In the genomic region with DNA sequence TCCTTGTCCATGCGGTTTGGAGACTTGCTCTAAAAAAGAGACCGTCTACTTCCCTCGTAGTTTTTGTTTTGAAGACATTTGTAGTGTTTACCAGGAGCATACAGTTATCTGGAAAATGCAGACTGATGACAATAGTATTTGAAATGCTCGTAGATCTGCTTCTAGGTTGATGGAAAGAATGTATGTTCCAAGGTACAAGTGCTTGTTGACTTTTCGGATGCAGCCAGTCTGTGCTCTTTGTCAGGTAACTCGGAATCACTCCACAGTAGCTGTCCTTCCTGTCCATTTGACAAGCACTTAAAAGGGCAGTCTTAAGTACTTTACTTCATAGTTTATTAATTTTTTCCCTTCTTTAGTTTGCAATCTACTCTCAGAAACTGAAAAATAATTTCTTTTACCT, we compare ENCODE assay signal across 1 cellular context.
A peak's percentile ranks its signal among the peaks of the same experiment; 100 is the strongest.
TF ChIP-seq lines count a peak whose summit lies in the region.

No MANE protein-coding gene starts in this region.

TF ChIP-seq in HepG2, 621 proteins besides CTCF, POLR2A, EP300 and RAD21 (continued from another document and continues in another):
- TF ChIP-seq, protein P1, sequence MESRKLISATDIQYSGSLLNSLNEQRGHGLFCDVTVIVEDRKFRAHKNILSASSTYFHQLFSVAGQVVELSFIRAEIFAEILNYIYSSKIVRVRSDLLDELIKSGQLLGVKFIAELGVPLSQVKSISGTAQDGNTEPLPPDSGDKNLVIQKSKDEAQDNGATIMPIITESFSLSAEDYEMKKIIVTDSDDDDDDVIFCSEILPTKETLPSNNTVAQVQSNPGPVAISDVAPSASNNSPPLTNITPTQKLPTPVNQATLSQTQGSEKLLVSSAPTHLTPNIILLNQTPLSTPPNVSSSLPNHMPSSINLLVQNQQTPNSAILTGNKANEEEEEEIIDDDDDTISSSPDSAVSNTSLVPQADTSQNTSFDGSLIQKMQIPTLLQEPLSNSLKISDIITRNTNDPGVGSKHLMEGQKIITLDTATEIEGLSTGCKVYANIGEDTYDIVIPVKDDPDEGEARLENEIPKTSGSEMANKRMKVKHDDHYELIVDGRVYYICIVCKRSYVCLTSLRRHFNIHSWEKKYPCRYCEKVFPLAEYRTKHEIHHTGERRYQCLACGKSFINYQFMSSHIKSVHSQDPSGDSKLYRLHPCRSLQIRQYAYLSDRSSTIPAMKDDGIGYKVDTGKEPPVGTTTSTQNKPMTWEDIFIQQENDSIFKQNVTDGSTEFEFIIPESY (CRISPR knock-in tag; IDR thresholded peaks at IDR 0.05): no peak
- TF ChIP-seq THAP11 (CRISPR knock-in tag; IDR thresholded peaks at IDR 0.05): no peak
- no peak for TF ChIP-seq SRSF9 (IDR thresholded peaks at IDR 0.05; ENCODE audit: borderline replicate concordance, insufficient read depth, low read depth, low read length, poor library complexity, severe bottlenecking)
- peak; percentile 77 for TF ChIP-seq FOXA3 (CRISPR knock-in tag; IDR thresholded peaks at IDR 0.05)
- no peak for TF ChIP-seq ARNT (IDR thresholded peaks at IDR 0.05)
- TF ChIP-seq SOX6 (IDR thresholded peaks at IDR 0.05): no peak
- 0 out of 2 replicates have a peak, but pooled peaks have one; percentile 16 for TF ChIP-seq SOX6 (CRISPR knock-in tag; IDR thresholded peaks at IDR 0.05)
- peak; percentile 58 for TF ChIP-seq SOX5 (CRISPR knock-in tag; IDR thresholded peaks at IDR 0.05; ENCODE audit: borderline replicate concordance)
- TF ChIP-seq, protein P2, sequence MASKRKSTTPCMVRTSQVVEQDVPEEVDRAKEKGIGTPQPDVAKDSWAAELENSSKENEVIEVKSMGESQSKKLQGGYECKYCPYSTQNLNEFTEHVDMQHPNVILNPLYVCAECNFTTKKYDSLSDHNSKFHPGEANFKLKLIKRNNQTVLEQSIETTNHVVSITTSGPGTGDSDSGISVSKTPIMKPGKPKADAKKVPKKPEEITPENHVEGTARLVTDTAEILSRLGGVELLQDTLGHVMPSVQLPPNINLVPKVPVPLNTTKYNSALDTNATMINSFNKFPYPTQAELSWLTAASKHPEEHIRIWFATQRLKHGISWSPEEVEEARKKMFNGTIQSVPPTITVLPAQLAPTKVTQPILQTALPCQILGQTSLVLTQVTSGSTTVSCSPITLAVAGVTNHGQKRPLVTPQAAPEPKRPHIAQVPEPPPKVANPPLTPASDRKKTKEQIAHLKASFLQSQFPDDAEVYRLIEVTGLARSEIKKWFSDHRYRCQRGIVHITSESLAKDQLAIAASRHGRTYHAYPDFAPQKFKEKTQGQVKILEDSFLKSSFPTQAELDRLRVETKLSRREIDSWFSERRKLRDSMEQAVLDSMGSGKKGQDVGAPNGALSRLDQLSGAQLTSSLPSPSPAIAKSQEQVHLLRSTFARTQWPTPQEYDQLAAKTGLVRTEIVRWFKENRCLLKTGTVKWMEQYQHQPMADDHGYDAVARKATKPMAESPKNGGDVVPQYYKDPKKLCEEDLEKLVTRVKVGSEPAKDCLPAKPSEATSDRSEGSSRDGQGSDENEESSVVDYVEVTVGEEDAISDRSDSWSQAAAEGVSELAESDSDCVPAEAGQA (IDR thresholded peaks at IDR 0.05; ENCODE audit: low read depth): no peak
- TF ChIP-seq, protein P2 (CRISPR knock-in tag; IDR thresholded peaks at IDR 0.05; ENCODE audit: borderline replicate concordance): no peak
- no peak for TF ChIP-seq ZNF33B (CRISPR knock-in tag; IDR thresholded peaks at IDR 0.05)
- TF ChIP-seq MLLT10 (CRISPR knock-in tag; IDR thresholded peaks at IDR 0.05): no peak
- no peak for TF ChIP-seq STAG1 (CRISPR knock-in tag; IDR thresholded peaks at IDR 0.05)
- TF ChIP-seq NPAS2 (CRISPR knock-in tag; IDR thresholded peaks at IDR 0.05; ENCODE audit: borderline replicate concordance): no peak
- TF ChIP-seq ZBTB25 (CRISPR knock-in tag; IDR thresholded peaks at IDR 0.05): no peak
- 0 out of 2 replicates have a peak, but pooled peaks have one; percentile 32 for TF ChIP-seq FOXP4 (CRISPR knock-in tag; IDR thresholded peaks at IDR 0.05)
- TF ChIP-seq RBM22 (optimal IDR thresholded peaks at IDR 0.05; ENCODE audit: low read length): no peak
- no peak for TF ChIP-seq HNRNPUL1 (IDR thresholded peaks at IDR 0.05; ENCODE audit: low read depth, low read length)
- TF ChIP-seq CREB1 (IDR thresholded peaks at IDR 0.05): no peak
- no peak for TF ChIP-seq CREB1 (CRISPR knock-in tag; IDR thresholded peaks at IDR 0.05)
- no peak for TF ChIP-seq MED13 (CRISPR knock-in tag; IDR thresholded peaks at IDR 0.05)
- TF ChIP-seq LCORL (IDR thresholded peaks at IDR 0.05): no peak
- no peak for TF ChIP-seq LCORL (CRISPR knock-in tag; IDR thresholded peaks at IDR 0.05)
- TF ChIP-seq, protein P3, sequence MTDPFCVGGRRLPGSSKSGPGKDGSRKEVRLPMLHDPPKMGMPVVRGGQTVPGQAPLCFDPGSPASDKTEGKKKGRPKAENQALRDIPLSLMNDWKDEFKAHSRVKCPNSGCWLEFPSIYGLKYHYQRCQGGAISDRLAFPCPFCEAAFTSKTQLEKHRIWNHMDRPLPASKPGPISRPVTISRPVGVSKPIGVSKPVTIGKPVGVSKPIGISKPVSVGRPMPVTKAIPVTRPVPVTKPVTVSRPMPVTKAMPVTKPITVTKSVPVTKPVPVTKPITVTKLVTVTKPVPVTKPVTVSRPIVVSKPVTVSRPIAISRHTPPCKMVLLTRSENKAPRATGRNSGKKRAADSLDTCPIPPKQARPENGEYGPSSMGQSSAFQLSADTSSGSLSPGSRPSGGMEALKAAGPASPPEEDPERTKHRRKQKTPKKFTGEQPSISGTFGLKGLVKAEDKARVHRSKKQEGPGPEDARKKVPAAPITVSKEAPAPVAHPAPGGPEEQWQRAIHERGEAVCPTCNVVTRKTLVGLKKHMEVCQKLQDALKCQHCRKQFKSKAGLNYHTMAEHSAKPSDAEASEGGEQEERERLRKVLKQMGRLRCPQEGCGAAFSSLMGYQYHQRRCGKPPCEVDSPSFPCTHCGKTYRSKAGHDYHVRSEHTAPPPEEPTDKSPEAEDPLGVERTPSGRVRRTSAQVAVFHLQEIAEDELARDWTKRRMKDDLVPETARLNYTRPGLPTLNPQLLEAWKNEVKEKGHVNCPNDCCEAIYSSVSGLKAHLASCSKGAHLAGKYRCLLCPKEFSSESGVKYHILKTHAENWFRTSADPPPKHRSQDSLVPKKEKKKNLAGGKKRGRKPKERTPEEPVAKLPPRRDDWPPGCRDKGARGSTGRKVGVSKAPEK (CRISPR knock-in tag; IDR thresholded peaks at IDR 0.05; ENCODE audit: borderline replicate concordance): no peak
- no peak for TF ChIP-seq CHCHD3 (CRISPR knock-in tag; IDR thresholded peaks at IDR 0.05)
- TF ChIP-seq ZBTB43 (CRISPR knock-in tag; conservative IDR thresholded peaks at IDR 0.05): no peak
- no peak for TF ChIP-seq ZNF343 (CRISPR knock-in tag; IDR thresholded peaks at IDR 0.05)
- TF ChIP-seq PRPF4 (IDR thresholded peaks at IDR 0.05; ENCODE audit: low read depth, low read length, poor library complexity, severe bottlenecking): no peak
- TF ChIP-seq SIX1 (CRISPR knock-in tag; IDR thresholded peaks at IDR 0.05; ENCODE audit: borderline replicate concordance): no peak
- TF ChIP-seq, protein P4, sequence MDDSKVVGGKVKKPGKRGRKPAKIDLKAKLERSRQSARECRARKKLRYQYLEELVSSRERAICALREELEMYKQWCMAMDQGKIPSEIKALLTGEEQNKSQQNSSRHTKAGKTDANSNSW (CRISPR knock-in tag; IDR thresholded peaks at IDR 0.05; ENCODE audit: borderline replicate concordance): no peak
- no peak for TF ChIP-seq SRSF4 (IDR thresholded peaks at IDR 0.05; ENCODE audit: low read depth, low read length, poor library complexity, severe bottlenecking)
- no peak for TF ChIP-seq ZNF720 (CRISPR knock-in tag; IDR thresholded peaks at IDR 0.05)
- no peak for TF ChIP-seq CEBPG (CRISPR knock-in tag; IDR thresholded peaks at IDR 0.05)
- no peak for TF ChIP-seq SUZ12 (IDR thresholded peaks at IDR 0.05; ENCODE audit: low read depth, low read length)
- no peak for TF ChIP-seq SNRNP70 (IDR thresholded peaks at IDR 0.05; ENCODE audit: low read depth, low read length)
- no peak for TF ChIP-seq BORCS8-MEF2B (CRISPR knock-in tag; IDR thresholded peaks at IDR 0.05)
- TF ChIP-seq DBP (CRISPR knock-in tag; IDR thresholded peaks at IDR 0.05; ENCODE audit: not compliant biosample characterization): no peak
- TF ChIP-seq ZNF431 (CRISPR knock-in tag; IDR thresholded peaks at IDR 0.05; ENCODE audit: borderline replicate concordance, low read depth): no peak
- TF ChIP-seq, protein P5, sequence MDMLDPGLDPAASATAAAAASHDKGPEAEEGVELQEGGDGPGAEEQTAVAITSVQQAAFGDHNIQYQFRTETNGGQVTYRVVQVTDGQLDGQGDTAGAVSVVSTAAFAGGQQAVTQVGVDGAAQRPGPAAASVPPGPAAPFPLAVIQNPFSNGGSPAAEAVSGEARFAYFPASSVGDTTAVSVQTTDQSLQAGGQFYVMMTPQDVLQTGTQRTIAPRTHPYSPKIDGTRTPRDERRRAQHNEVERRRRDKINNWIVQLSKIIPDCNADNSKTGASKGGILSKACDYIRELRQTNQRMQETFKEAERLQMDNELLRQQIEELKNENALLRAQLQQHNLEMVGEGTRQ (IDR thresholded peaks at IDR 0.05; ENCODE audit: low read depth, low read length): no peak
- TF ChIP-seq, protein P5 (CRISPR knock-in tag; IDR thresholded peaks at IDR 0.05; ENCODE audit: borderline replicate concordance): no peak
- TF ChIP-seq ZNF619 (CRISPR knock-in tag; IDR thresholded peaks at IDR 0.05): no peak
- TF ChIP-seq TP53 (CRISPR knock-in tag; conservative IDR thresholded peaks at IDR 0.05): no peak
- no peak for TF ChIP-seq GABPA (IDR thresholded peaks at IDR 0.05; ENCODE audit: low read depth, low read length)
- peak; percentile 19; the same call in 1 of the 2 replicates for TF ChIP-seq GABPA (CRISPR knock-in tag; IDR thresholded peaks at IDR 0.05; ENCODE audit: low read depth)
- TF ChIP-seq, protein P6, sequence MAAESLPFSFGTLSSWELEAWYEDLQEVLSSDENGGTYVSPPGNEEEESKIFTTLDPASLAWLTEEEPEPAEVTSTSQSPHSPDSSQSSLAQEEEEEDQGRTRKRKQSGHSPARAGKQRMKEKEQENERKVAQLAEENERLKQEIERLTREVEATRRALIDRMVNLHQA (CRISPR knock-in tag; IDR thresholded peaks at IDR 0.05): no peak
